ENCODE assay signal across 11 cellular contexts in the genomic region with DNA sequence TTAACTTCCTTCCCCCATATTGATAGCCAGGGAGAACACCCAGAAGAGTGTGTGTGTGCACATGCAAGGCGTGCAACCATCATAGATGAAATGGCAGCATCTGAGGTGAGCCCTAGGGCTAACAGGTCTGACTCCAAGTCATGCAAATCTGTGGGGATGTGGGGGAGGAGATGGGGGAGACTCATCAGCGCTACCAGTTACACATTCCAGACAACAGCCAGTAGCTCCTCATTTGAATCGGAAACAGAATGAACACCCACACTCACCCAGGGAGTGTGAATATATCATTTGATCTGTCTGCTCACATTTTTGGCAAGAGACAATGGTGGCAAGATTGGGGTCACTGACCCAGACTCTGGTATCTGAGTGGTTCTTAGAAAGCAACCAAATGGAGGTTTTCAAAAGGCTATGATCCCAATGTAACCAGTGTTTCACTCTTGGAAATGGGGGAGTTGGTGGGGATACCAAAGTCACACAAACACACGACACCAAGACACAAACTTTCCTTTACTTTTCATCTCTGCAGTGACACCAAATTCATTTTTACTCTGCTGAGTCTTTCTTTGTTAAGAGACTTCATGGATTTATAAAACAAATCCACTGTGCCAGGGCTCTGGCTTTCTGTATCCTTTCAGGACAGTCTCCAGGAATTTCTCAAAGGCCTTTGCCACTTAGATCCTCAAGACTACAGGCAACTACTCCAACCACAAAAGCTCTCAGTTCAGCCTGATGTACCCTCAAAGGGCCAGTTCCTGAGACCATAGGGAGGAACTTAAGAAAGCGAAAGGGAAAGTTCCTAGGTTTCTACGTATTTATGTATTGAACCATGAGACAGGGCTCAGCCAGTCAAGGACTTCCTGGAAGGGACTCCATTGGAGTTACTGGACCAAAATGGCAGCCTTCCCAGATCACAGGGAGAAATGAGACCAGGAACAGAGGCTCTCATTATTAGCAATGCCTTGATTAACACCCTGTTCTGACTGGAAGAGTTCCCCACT. TPM values are rescaled to one million over a fixed set of nuclear protein-coding genes. Genes with fewer than 3 reads are reported as not detected.
DNase-seq lines count a peak whose midpoint lies in the region; ATAC-seq and TF ChIP-seq lines count a peak whose summit lies in the region.
"Had no signal": no experiment of that assay in that cellular context is flagged by ENCODE, and none has a peak within 500 bp of the region (broad histone marks: within the 10 kb centered on the region; RNA-seq: fewer than 3 reads in every experiment).

No MANE protein-coding gene starts in this region.

- CTCF ChIA-PET in activated naive CD4-positive, alpha-beta T cell treated with anti-CD3 and anti-CD28 coated beads, Interleukin-2, amount 10 ng/mL, durations not matched to agents 7 days and 5 days (lab: Charles Lee) = interaction anchor here (0.8 to 1.2 kb wide), 3 partner anchors 15 to 106 kb away, joined by 3 read pairs; no protein-coding TSS in a partner anchor
- CTCF ChIA-PET in PC-3 (lab: Charles Lee) = interaction anchor here (0.6 kb wide), 1 partner anchor 10 kb away, joined by 3 read pairs; no protein-coding TSS in a partner anchor

- peaks cover 27% of the 10 kb centered on the region for H3K36me3 ChIP-seq in PC-3 (ENCODE audit: low read depth, low read length)
- H3K36me3 ChIP-seq in thyroid gland = no peaks in the 10 kb centered on the region
- H3K36me3 ChIP-seq: left ventricle myocardium inferior had no signal

- no peaks in the 10 kb centered on the region for H3F3A ChIP-seq in PC-3 (ENCODE audit: low read length, unreplicated experiment)

- no TSS peak for BruUV-seq in PC-3 (replicated peaks; lab: Mats Ljungman, UMichigan)

- TF ChIP-seq POLR2A in thyroid gland (IDR thresholded peaks at IDR 0.05) = no peak

- H3K9me3 ChIP-seq in PC-3 (ENCODE audit: low read length) (no peaks in the 10 kb centered on the region), thyroid gland (no peaks in the 10 kb centered on the region)
- H3K9me3 ChIP-seq: left ventricle myocardium inferior had no signal

- H3K9me3 Mint-ChIP-seq in activated naive CD4-positive, alpha-beta T cell treated with anti-CD3 and anti-CD28 coated beads, Interleukin-2, amount 10 ng/mL, durations not matched to agents 7 days and 5 days = no peaks in the 10 kb centered on the region
- H3K9me3 Mint-ChIP-seq: central memory CD8-positive, alpha-beta T cell had no signal

- peaks cover 93% of the 10 kb centered on the region for H3K27me3 Mint-ChIP-seq in activated naive CD4-positive, alpha-beta T cell treated with anti-CD3 and anti-CD28 coated beads, Interleukin-2, amount 10 ng/mL, durations not matched to agents 7 days and 5 days

- H3K79me2 ChIP-seq in PC-3 (ENCODE audit: low read length) = peaks cover 86% of the 10 kb centered on the region

- H3K4me3 Mint-ChIP-seq in activated naive CD4-positive, alpha-beta T cell treated with anti-CD3 and anti-CD28 coated beads, Interleukin-2, amount 10 ng/mL, durations not matched to agents 7 days and 5 days = peak overlapping the region; percentile 43
- H3K4me3 Mint-ChIP-seq: central memory CD8-positive, alpha-beta T cell had no signal

- H3K9me2 ChIP-seq in PC-3 (replicated peaks; ENCODE audit: low read length) = no peaks in the 10 kb centered on the region

- peak overlapping the region; percentile 99 for H3K9ac ChIP-seq in PC-3 (ENCODE audit: low read length)

- H3K4me1 ChIP-seq in PC-3 (ENCODE audit: insufficient read depth, low read length) = peaks cover 62% of the 10 kb centered on the region
- H3K4me1 ChIP-seq in thyroid gland = peaks cover 17 to 22% of the 10 kb centered on the region in 2 donors

- peaks cover 23% of the 10 kb centered on the region for H4K20me1 ChIP-seq in PC-3 (ENCODE audit: low read length)

- H3K4me1 Mint-ChIP-seq in activated naive CD4-positive, alpha-beta T cell treated with anti-CD3 and anti-CD28 coated beads, Interleukin-2, amount 10 ng/mL, durations not matched to agents 7 days and 5 days = peaks cover 27% of the 10 kb centered on the region

- WGBS in thyroid gland, 2 donors = 66 to 70% methylated on average over 6 of the region's 6 CpGs

- H3K36me3 Mint-ChIP-seq in activated naive CD4-positive, alpha-beta T cell treated with anti-CD3 and anti-CD28 coated beads, Interleukin-2, amount 10 ng/mL, durations not matched to agents 7 days and 5 days = peaks cover 13% of the 10 kb centered on the region

- POLR2A ChIA-PET in PC-3 (lab: Charles Lee; ENCODE audit: unreplicated experiment) = interaction anchor here (0.5 to 0.6 kb wide), 2 partner anchors 9 to 406 kb away, joined by 6 to 7 read pairs; no protein-coding TSS in a partner anchor

- peak overlapping the region; percentile 85 for H3K4me2 ChIP-seq in PC-3 (ENCODE audit: low read length)

- intact Hi-C loops in PC-3 (cut with micrococcal nuclease) = loop anchor here (2.0 kb wide), 1 partner anchor 51 kb away; no protein-coding TSS in a partner anchor
- intact Hi-C loops in thyroid gland (cut with DNase I) = no loop called here

- no peak overlapping the region for H3K27ac Mint-ChIP-seq in activated naive CD4-positive, alpha-beta T cell treated with anti-CD3 and anti-CD28 coated beads, Interleukin-2, amount 10 ng/mL, durations not matched to agents 7 days and 5 days

- ATAC-seq in PC-3 (no peak), GM19328 (IDR thresholded peaks at IDR 0.05; ENCODE audit: unreplicated experiment) (no peak), GM19452 (IDR thresholded peaks at IDR 0.05; ENCODE audit: unreplicated experiment) (no peak)

- H3K4me3 ChIP-seq in PC-3 (ENCODE audit: low read length) = peak overlapping the region; percentile 98
- H3K4me3 ChIP-seq in fibroblast of the aortic adventitia (ENCODE audit: low read depth, low read length) = peak overlapping the region; percentile 5
- no peak overlapping the region for H3K4me3 ChIP-seq in thyroid gland (replicated peaks in 1 of 3)
- H3K4me3 ChIP-seq: left ventricle myocardium inferior had no signal

- H2AFZ ChIP-seq in PC-3 (ENCODE audit: low read length) = no peak overlapping the region

- TF ChIP-seq CTCF in PC-3 (conservative IDR thresholded peaks at IDR 0.05; ENCODE audit: low read depth, low read length) (no peak), fibroblast of the aortic adventitia (IDR thresholded peaks at IDR 0.05; ENCODE audit: insufficient read depth, low read length) (no peak), thyroid gland (IDR thresholded peaks at IDR 0.05) (no peak)

- DNase-seq in activated naive CD4-positive, alpha-beta T cell treated with anti-CD3 and anti-CD28 coated beads, Interleukin-2, amount 10 ng/mL, durations not matched to agents 7 days and 5 days = no peak
- no peak for DNase-seq in activated naive CD4-positive, alpha-beta T cell (lab: John Stamatoyannopoulos, UW)
- DNase-seq in PC-3 (no peak), fibroblast of the aortic adventitia (ENCODE audit: low read depth) (peak; percentile 83), thyroid gland (peak; percentile 69 to 74), NCI-H1092 (lab: John Stamatoyannopoulos, UW) (no peak)
- DNase-seq: left ventricle myocardium inferior, NCI-H748 treated with DMSO at 0.1 percent for 48 hours had no signal

- peak overlapping the region; percentile 47 for H3K27ac ChIP-seq in PC-3 (ENCODE audit: low read length)
- H3K27ac ChIP-seq in thyroid gland = peak overlapping the region; percentile 68 to 86 (median 78)
- H3K27ac ChIP-seq: left ventricle myocardium inferior had no signal

- H3K27me3 ChIP-seq in PC-3 (ENCODE audit: low read length) (no peaks in the 10 kb centered on the region), thyroid gland (no peaks in the 10 kb centered on the region)

RNA-seq across cellular contexts. Expression of gene CDCP1, which starts 2.2 kb away (rescaled TPM):
- 120 and 124 TPM in 2 replicates for total RNA-seq in PC-3 (2014; rRNA removed)
- 1.3 and 32.8 TPM in 2 replicates for total RNA-seq in fibroblast of the aortic adventitia (ENCODE audit: low replicate concordance)
- 10 to 100 TPM; 14.7 to 35.9 (median 24.2) TPM for total RNA-seq in thyroid gland

Comparison
In these comparisons a context has a peak if more than half of its experiments do, and no peak if none do; other contexts are left out.
1. DNase-seq: peak in fibroblast of the aortic adventitia (single experiment) and thyroid gland (2 of 2); none in activated naive CD4-positive, alpha-beta T cell treated with anti-CD3 and anti-CD28 coated beads, Interleukin-2, amount 10 ng/mL, durations not matched to agents 7 days and 5 days (single experiment), activated naive CD4-positive, alpha-beta T cell (0 of 4), PC-3 (single experiment) and NCI-H1092 (single experiment).
2. H3K4me3 ChIP-seq: peak in PC-3 (single experiment) and fibroblast of the aortic adventitia (single experiment); none in thyroid gland (0 of 3).